ENCODE assay signal across 22 cellular contexts in genomic region chr19:3837922-3838321, GRCh38. TPM values are rescaled to one million over a fixed set of nuclear protein-coding genes. Genes with fewer than 3 reads are reported as not detected.
DNase-seq lines count a peak whose midpoint lies in the region; ATAC-seq, FAIRE-seq and TF ChIP-seq lines count a peak whose summit lies in the region.
"Had no signal": no experiment of that assay in that cellular context is flagged by ENCODE, and none has a peak within 500 bp of the region (broad histone marks: within the 10 kb centered on the region; RNA-seq: fewer than 3 reads in every experiment).

No MANE protein-coding gene starts in this region.

- H4K20me1 ChIP-seq in GM12878 (ENCODE audit: control insufficient read depth, insufficient read depth) (no peaks in the 10 kb centered on the region), mammary epithelial cell (ENCODE audit: insufficient read depth, low read length) (no peaks in the 10 kb centered on the region), MM.1S (ENCODE audit: insufficient read depth, low read length) (no peaks in the 10 kb centered on the region)

- no peak for DNase-seq in GM12878 (ENCODE audit: low read depth, low spot score)
- no peak for DNase-seq in neuronal stem cell (ENCODE audit: low spot score)
- DNase-seq in mammary epithelial cell, result no peak
- DNase-seq in right cardiac atrium, result no peak
- no peak for DNase-seq in MM.1S
- DNase-seq: ACHN; BE2C; C1 segment of cervical spinal cord; CD4-positive, CD25-positive, alpha-beta regulatory T cell; CD8-positive, alpha-beta memory T cell; COR-L47; DMS 273 treated with DMSO at 0.1 percent for 48 hours; DMS53; DND-41; EL; H7; HFFc6; KBM-7 had no signal

- H3K14ac ChIP-seq in neuronal stem cell (ENCODE audit: low read length), result no peak overlapping the region

- H2BK15ac ChIP-seq in neuronal stem cell (ENCODE audit: low read length), result no peak overlapping the region

- H3K4me2 ChIP-seq in GM12878 (ENCODE audit: control insufficient read depth, insufficient read depth) (no peak overlapping the region), neuronal stem cell (ENCODE audit: insufficient read depth, low read length, poor library complexity, severe bottlenecking) (no peak overlapping the region), mammary epithelial cell (ENCODE audit: insufficient read depth, low read depth, low read length) (no peak overlapping the region), MM.1S (ENCODE audit: low read depth, low read length) (no peak overlapping the region)
- H3K4me2 ChIP-seq: GM23338 had no signal

- 85% methylated on average over 19 of the region's 19 CpGs for WGBS in GM12878 (ENCODE audit: insufficient coverage, insufficient replicate concordance, low lambda C conversion rate, missing lambda C conversion rate)
- no CpG with 5 or more reads among the region's 19 CpGs for WGBS in neuronal stem cell (ENCODE audit: extremely low coverage in 2 of 2, insufficient read length in 2 of 2, insufficient replicate concordance in 1 of 2), 2 donors
- WGBS in mammary epithelial cell (ENCODE audit: low coverage, missing lambda C conversion rate), result 94% methylated on average over 15 of the region's 19 CpGs
- WGBS in right cardiac atrium, result 97% methylated on average over 19 of the region's 19 CpGs

- no peaks in the 10 kb centered on the region for H3K79me2 ChIP-seq in GM12878 (ENCODE audit: control insufficient read depth, insufficient read depth, low read length)
- no peaks in the 10 kb centered on the region for H3K79me2 ChIP-seq in mammary epithelial cell (ENCODE audit: insufficient read depth, low read length)
- no peaks in the 10 kb centered on the region for H3K79me2 ChIP-seq in MM.1S (ENCODE audit: low read length)

- no peak for TF ChIP-seq POLR2A in GM12878 (IDR thresholded peaks at IDR 0.05; ENCODE audit: low read depth, low read length)

- no peaks in the 10 kb centered on the region; a peak in 1 of 4 replicates for H3K27me3 ChIP-seq in GM12878 (replicated peaks in 1 of 2; ENCODE audit: control insufficient read depth in 2 of 2, insufficient read depth in 2 of 2, low read length in 1 of 2)
- H3K27me3 ChIP-seq in neuronal stem cell (ENCODE audit: control insufficient read depth in 3 of 3, insufficient read depth in 3 of 3, low read depth in 1 of 3, low read length in 3 of 3), result no peaks in the 10 kb centered on the region
- peaks cover 10% of the 10 kb centered on the region for H3K27me3 ChIP-seq in mammary epithelial cell (ENCODE audit: insufficient read depth, low read length)
- H3K27me3 ChIP-seq in right cardiac atrium (ENCODE audit: control insufficient read depth, insufficient read depth), result no peaks in the 10 kb centered on the region
- peaks cover 94% of the 10 kb centered on the region for H3K27me3 ChIP-seq in MM.1S (replicated peaks; ENCODE audit: insufficient read depth, low read length)
- H3K27me3 ChIP-seq: BE2C had no signal

- H3K36me3 ChIP-seq in GM12878 (ENCODE audit: control insufficient read depth in 2 of 2, insufficient read depth in 2 of 2, low read length in 1 of 2), result no peaks in the 10 kb centered on the region
- H3K36me3 ChIP-seq in neuronal stem cell (replicated peaks in 1 of 2; ENCODE audit: control insufficient read depth in 2 of 2, insufficient read depth in 2 of 2, low read length in 2 of 2), result no peaks in the 10 kb centered on the region
- H3K36me3 ChIP-seq in mammary epithelial cell (ENCODE audit: insufficient read depth, low read length), result no peaks in the 10 kb centered on the region
- no peaks in the 10 kb centered on the region for H3K36me3 ChIP-seq in MM.1S (replicated peaks; ENCODE audit: insufficient read depth, low read length)
- H3K36me3 ChIP-seq: BE2C had no signal

- FAIRE-seq in GM12878 (lab: Jason Lieb, UNC), result peak; percentile 56
- FAIRE-seq: A204.1 had no signal

- no peak overlapping the region for H3K18ac ChIP-seq in neuronal stem cell (ENCODE audit: low read length)

- intact Hi-C loops in GM12878 (cut with micrococcal nuclease; ENCODE audit: unreplicated experiment) (no loop called here), mammary epithelial cell (cut with micrococcal nuclease) (no loop called here), right cardiac atrium (cut with DNase I) (no loop called here)

- H3K27ac ChIP-seq in GM12878 (ENCODE audit: control insufficient read depth, insufficient read depth) (no peak overlapping the region), neuronal stem cell (replicated peaks; ENCODE audit: low read length) (no peak overlapping the region), mammary epithelial cell (ENCODE audit: insufficient read depth, low read depth, low read length) (no peak overlapping the region), right cardiac atrium (ENCODE audit: low read length) (no peak overlapping the region), MM.1S (ENCODE audit: low read length) (no peak overlapping the region)

- ATAC-seq in HG02798 (IDR thresholded peaks at IDR 0.05; ENCODE audit: poor library complexity, unreplicated experiment) (peak; percentile 6), GM12878 (no peak), right cardiac atrium (no peak)
- ATAC-seq: GM23338, HCT116 had no signal

- RAD21 ChIA-PET in GM12878 (lab: Charles Lee; ENCODE audit: unreplicated experiment), result no interaction called here

- no peaks in the 10 kb centered on the region for H3K9me2 ChIP-seq in MM.1S (replicated peaks; ENCODE audit: insufficient read depth, low read length)

- H2BK5ac ChIP-seq in neuronal stem cell (ENCODE audit: low read length), result no peak overlapping the region

- no peak for TF ChIP-seq RAD21 in GM12878 (IDR thresholded peaks at IDR 0.05; ENCODE audit: insufficient read depth, low read depth, low read length)

- H3K9ac ChIP-seq in GM12878 (ENCODE audit: control insufficient read depth, insufficient read depth, low read length), result no peak overlapping the region
- H3K9ac ChIP-seq in neuronal stem cell (ENCODE audit: low read depth, low read length, poor library complexity), result no peak overlapping the region
- no peak overlapping the region for H3K9ac ChIP-seq in mammary epithelial cell (ENCODE audit: insufficient read depth, low read length)
- no peak overlapping the region for H3K9ac ChIP-seq in MM.1S (ENCODE audit: low read length)

- no peak overlapping the region for H4K91ac ChIP-seq in neuronal stem cell (ENCODE audit: low read depth, low read length, poor library complexity)

- TF ChIP-seq CTCF in GM12878 (IDR thresholded peaks at IDR 0.05 in 2 of 3, conservative IDR thresholded peaks at IDR 0.05 in 1 of 3; ENCODE audit: control insufficient read depth in 2 of 3, extremely low read depth in 1 of 3, insufficient read depth in 1 of 3, low read depth in 3 of 3, low read length in 3 of 3) (no peak), mammary epithelial cell (conservative IDR thresholded peaks at IDR 0.05 in 1 of 2, IDR thresholded peaks at IDR 0.05 in 1 of 2; ENCODE audit: extremely low read depth in 1 of 2, insufficient read depth in 1 of 2, low read depth in 1 of 2, low read length in 2 of 2) (no peak), MM.1S (IDR thresholded peaks at IDR 0.05; ENCODE audit: low read length) (no peak)

- no peak overlapping the region for H2AK5ac ChIP-seq in neuronal stem cell (ENCODE audit: low read depth, low read length)

- no peak overlapping the region for H4K8ac ChIP-seq in neuronal stem cell (ENCODE audit: low read depth, low read length)

- CTCF ChIA-PET in GM12878 (lab: Yijun Ruan, JAX), result no interaction called here
- CTCF ChIA-PET in mammary epithelial cell (lab: Charles Lee; ENCODE audit: low non-redundant PET), result no interaction called here

- H3K4ac ChIP-seq in neuronal stem cell (ENCODE audit: low read length), result no peak overlapping the region

- no peaks in the 10 kb centered on the region for H3F3A ChIP-seq in MM.1S (ENCODE audit: insufficient read depth, low read length)

- SMC1A ChIA-PET in GM12878 (lab: Charles Lee; ENCODE audit: uncharacterized antibody, unreplicated experiment), result no interaction called here

- BruUV-seq in GM12878 (replicated peaks; lab: Mats Ljungman, UMichigan) (no TSS peak), mammary epithelial cell (replicated peaks; lab: Mats Ljungman, UMichigan) (no TSS peak)

- H3K4me3 ChIP-seq in GM12878 (no peak overlapping the region), neuronal stem cell (ENCODE audit: low read length in 2 of 2) (no peak overlapping the region), mammary epithelial cell (replicated peaks in 1 of 3; ENCODE audit: insufficient read depth in 1 of 3, low read depth in 2 of 3, low read length in 3 of 3) (no peak overlapping the region), right cardiac atrium (ENCODE audit: low read length) (no peak overlapping the region), MM.1S (ENCODE audit: low read length) (no peak overlapping the region)
- H3K4me3 ChIP-seq: GM23338 had no signal

- H2BK120ac ChIP-seq in neuronal stem cell (ENCODE audit: low read depth, low read length), result no peak overlapping the region

- in situ Hi-C loops in GM12878 (cut with MboI), result no loop called here
- in situ Hi-C loops in mammary epithelial cell (cut with MboI; ENCODE audit: low sequenced_read_pairs in 2 of 2), result no loop called here

- H3K79me1 ChIP-seq in neuronal stem cell (ENCODE audit: low read depth, low read length), result no peaks in the 10 kb centered on the region

- no peaks in the 10 kb centered on the region; the same call in 2 of the 3 replicates for H3K9me3 ChIP-seq in GM12878 (replicated peaks; ENCODE audit: control insufficient read depth, insufficient read depth, low read length)
- H3K9me3 ChIP-seq in neuronal stem cell (replicated peaks in 1 of 2; ENCODE audit: control insufficient read depth in 2 of 2, insufficient read depth in 1 of 2, low read depth in 1 of 2, low read length in 2 of 2), result peaks cover 5 to 7% of the 10 kb centered on the region in 2 donors
- peaks cover 10% of the 10 kb centered on the region for H3K9me3 ChIP-seq in mammary epithelial cell (replicated peaks; ENCODE audit: insufficient read depth, low read length)
- H3K9me3 ChIP-seq in right cardiac atrium (ENCODE audit: control insufficient read depth, low read length), result no peaks in the 10 kb centered on the region
- H3K9me3 ChIP-seq in MM.1S (replicated peaks; ENCODE audit: insufficient read depth, low read length), result no peaks in the 10 kb centered on the region
- H3K9me3 ChIP-seq: BE2C had no signal

- peak overlapping the region; percentile 76 for H3K23ac ChIP-seq in neuronal stem cell (ENCODE audit: low read depth, low read length, poor library complexity)

- dilution Hi-C loops in mammary epithelial cell (cut with HindIII; ENCODE audit: low sequenced_read_pairs), result no loop called here

- no peak for TF ChIP-seq EP300 in GM12878 (IDR thresholded peaks at IDR 0.05; ENCODE audit: borderline replicate concordance in 1 of 2, control insufficient read depth in 1 of 2, low read depth in 2 of 2, low read length in 2 of 2)

- no peak overlapping the region for H2AFZ ChIP-seq in GM12878 (ENCODE audit: control insufficient read depth, low read depth, low read length)
- H2AFZ ChIP-seq in neuronal stem cell (ENCODE audit: low read length), result no peak overlapping the region
- H2AFZ ChIP-seq in mammary epithelial cell (ENCODE audit: low read depth, low read length), result no peak overlapping the region
- H2AFZ ChIP-seq in MM.1S (ENCODE audit: low read length), result no peak overlapping the region
- H2AFZ ChIP-seq: GM23338 had no signal

- POLR2A ChIA-PET in GM12878 (lab: Charles Lee), result no interaction called here

- H2BK12ac ChIP-seq in neuronal stem cell (ENCODE audit: low read length), result no peak overlapping the region

- no peaks in the 10 kb centered on the region for H3K4me1 ChIP-seq in GM12878 (ENCODE audit: control insufficient read depth, insufficient read depth, low read length)
- H3K4me1 ChIP-seq in neuronal stem cell (ENCODE audit: control insufficient read depth in 2 of 2, insufficient read depth in 1 of 2, low read depth in 1 of 2, low read length in 2 of 2), result peaks cover 3 to 6% of the 10 kb centered on the region in 2 donors
- H3K4me1 ChIP-seq in mammary epithelial cell (ENCODE audit: insufficient read depth, low read length), result no peaks in the 10 kb centered on the region
- H3K4me1 ChIP-seq in right cardiac atrium (ENCODE audit: control insufficient read depth, insufficient read depth, low read length), result no peaks in the 10 kb centered on the region
- no peaks in the 10 kb centered on the region for H3K4me1 ChIP-seq in MM.1S (ENCODE audit: low read length)
- H3K4me1 ChIP-seq: BE2C had no signal

RNA-seq across cellular contexts. Expression of gene ZFR2, which starts 30.9 kb away (rescaled TPM):
- total RNA-seq in GM12878 (2013; cell fraction: nucleolus; rRNA removed), result not detected in 2 replicates
- not detected in 2 replicates for total RNA-seq in GM12878 (2014; rRNA removed)
- total RNA-seq in GM12878 (2014; rRNA removed; fragmentation: Illumina TruSeq; extraction: Trizol), result not detected in 2 replicates
- total RNA-seq in GM12878 (2021), result 0.18 TPM in 1 of 2 replicates, not detected in the other
- not detected for polyA plus RNA-seq in GM12878 (2011; ENCODE audit: low read depth)
- not detected in 2 replicates for polyA plus RNA-seq in GM12878 (2011; rRNA removed)
- 0.03 TPM in 1 of 2 replicates, not detected in the other for polyA plus RNA-seq in GM12878 (2011; cell fraction: cytosol; rRNA removed)
- polyA plus RNA-seq in GM12878 (2011; cell fraction: nucleus; rRNA removed), result not detected in 2 replicates
- 0.17 and 0.24 TPM in 2 replicates for polyA plus RNA-seq in GM12878 (2012)
- polyA plus RNA-seq in GM12878 (2014; fragmentation: Illumina TruSeq; extraction: Trizol), result not detected in 2 replicates
- not detected for polyA plus RNA-seq in GM12878 (2014; fragmentation: Nextera tagmentation; extraction: Ambion mirVana)
- polyA plus RNA-seq in GM12878 (2014; rRNA removed), result not detected in 2 replicates
- polyA plus RNA-seq in GM12878 (2016; fragmentation: Nextera tagmentation; extraction: Ambion mirVana), result not detected
- not detected in 2 replicates for polyA minus RNA-seq in GM12878 (2011; rRNA and poly(A)+ RNA removed)
- not detected in 2 replicates for polyA minus RNA-seq in GM12878 (2011; cell fraction: cytosol; rRNA and poly(A)+ RNA removed)
- not detected in 2 replicates for polyA minus RNA-seq in GM12878 (2011; cell fraction: nucleus; rRNA and poly(A)+ RNA removed)
- 12.5 TPM for polyA plus RNA-seq in neuronal stem cell (2013, experiment 1 of 2)
- 13.8 TPM for polyA plus RNA-seq in neuronal stem cell (2013, experiment 2 of 2)
- total RNA-seq in mammary epithelial cell, result not detected
- polyA plus RNA-seq in mammary epithelial cell, result not detected
- not detected for polyA minus RNA-seq in mammary epithelial cell
- total RNA-seq in right cardiac atrium, result under 1 TPM; 0.36 to 0.85 (median 0.65) TPM
- polyA plus RNA-seq in right cardiac atrium, result 0.86 TPM
- total RNA-seq: CD4-positive, CD25-positive, alpha-beta regulatory T cell; HFFc6 had no signal

RNA-seq across cellular contexts. Expression of gene ATCAY, which starts 42.6 kb away (rescaled TPM):
- not detected in 2 replicates for total RNA-seq in GM12878 (2013; cell fraction: nucleolus; rRNA removed)
- total RNA-seq in GM12878 (2014; rRNA removed) (under 0.01 and 0.05 TPM in 2 replicates), GM12878 (2014; rRNA removed; fragmentation: Illumina TruSeq; extraction: Trizol) (0.05 TPM in 1 of 2 replicates, not detected in the other), GM12878 (2021) (not detected in 2 replicates), mammary epithelial cell (not detected), right cardiac atrium (not detected)
- polyA plus RNA-seq in GM12878 (2011; ENCODE audit: low read depth), result not detected
- polyA plus RNA-seq in GM12878 (2011; rRNA removed) (not detected in 2 replicates), GM12878 (2014; fragmentation: Illumina TruSeq; extraction: Trizol) (0.01 and 0.10 TPM in 2 replicates), GM12878 (2014; fragmentation: Nextera tagmentation; extraction: Ambion mirVana) (under 1 TPM in 1 of 2 experiments, not detected in 1; 0.02 TPM), GM12878 (2014; rRNA removed) (0.01 and 0.05 TPM in 2 replicates), GM12878 (2016; fragmentation: Nextera tagmentation; extraction: Ambion mirVana) (under 1 TPM; 0.04 TPM), mammary epithelial cell (not detected), right cardiac atrium (0.05 TPM)
- polyA plus RNA-seq in GM12878 (2011; cell fraction: cytosol; rRNA removed), result 0.01 TPM in 1 of 2 replicates, not detected in the other
- polyA plus RNA-seq in GM12878 (2011; cell fraction: nucleus; rRNA removed), result not detected in 2 replicates
- 0.04 and 0.07 TPM in 2 replicates for polyA plus RNA-seq in GM12878 (2012)
- polyA minus RNA-seq in GM12878 (2011; rRNA and poly(A)+ RNA removed), result not detected in 2 replicates
- polyA minus RNA-seq in GM12878 (2011; cell fraction: cytosol; rRNA and poly(A)+ RNA removed), result not detected in 2 replicates
- polyA minus RNA-seq in GM12878 (2011; cell fraction: nucleus; rRNA and poly(A)+ RNA removed), result not detected in 2 replicates
- 19.1 TPM for polyA plus RNA-seq in neuronal stem cell (2013, experiment 1 of 2)
- polyA plus RNA-seq in neuronal stem cell (2013, experiment 2 of 2), result 19.7 TPM
- not detected for polyA minus RNA-seq in mammary epithelial cell
- total RNA-seq: CD4-positive, CD25-positive, alpha-beta regulatory T cell; CD8-positive, alpha-beta memory T cell; HFFc6 had no signal
- polyA plus RNA-seq: CD4-positive, CD25-positive, alpha-beta regulatory T cell; CD8-positive, alpha-beta memory T cell had no signal

RNA-seq across cellular contexts. Expression of gene MATK, which starts 51.7 kb away (rescaled TPM):
- total RNA-seq in GM12878 (2013; cell fraction: nucleolus; rRNA removed), result 4.8 and 7.6 TPM in 2 replicates
- total RNA-seq in GM12878 (2014; rRNA removed) (1.8 and 1.9 TPM in 2 replicates), GM12878 (2014; rRNA removed; fragmentation: Illumina TruSeq; extraction: Trizol) (0.37 and 0.72 TPM in 2 replicates), GM12878 (2021) (1.6 and 1.8 TPM in 2 replicates), mammary epithelial cell (not detected), right cardiac atrium (1 to 10 TPM in 2 of 4 donors, under 1 TPM in 2; 0.51 to 1.8 (median 1.0) TPM)
- 0.35 TPM for polyA plus RNA-seq in GM12878 (2011; ENCODE audit: low read depth)
- polyA plus RNA-seq in GM12878 (2011; rRNA removed) (1.4 and 2.2 TPM in 2 replicates), GM12878 (2014; fragmentation: Illumina TruSeq; extraction: Trizol) (0.38 TPM in 1 of 2 replicates, not detected in the other), GM12878 (2014; fragmentation: Nextera tagmentation; extraction: Ambion mirVana) (not detected), GM12878 (2014; rRNA removed) (1.6 TPM in 2 replicates), GM12878 (2016; fragmentation: Nextera tagmentation; extraction: Ambion mirVana) (under 1 TPM; 0.24 to 0.71 TPM), mammary epithelial cell (not detected), right cardiac atrium (0.36 TPM)
- polyA plus RNA-seq in GM12878 (2011; cell fraction: cytosol; rRNA removed), result 3.2 and 5.0 TPM in 2 replicates
- polyA plus RNA-seq in GM12878 (2011; cell fraction: nucleus; rRNA removed), result 7.0 and 7.2 TPM in 2 replicates
- polyA plus RNA-seq in GM12878 (2012), result 0.41 and 1.4 TPM in 2 replicates
- polyA minus RNA-seq in GM12878 (2011; rRNA and poly(A)+ RNA removed), result 2.3 and 2.6 TPM in 2 replicates
- polyA minus RNA-seq in GM12878 (2011; cell fraction: cytosol; rRNA and poly(A)+ RNA removed), result 1.4 and 2.9 TPM in 2 replicates
- polyA minus RNA-seq in GM12878 (2011; cell fraction: nucleus; rRNA and poly(A)+ RNA removed), result 2.2 TPM in 2 replicates
- 1.4 TPM for polyA plus RNA-seq in neuronal stem cell (2013, experiment 1 of 2)
- 1.6 TPM for polyA plus RNA-seq in neuronal stem cell (2013, experiment 2 of 2)
- not detected for polyA minus RNA-seq in mammary epithelial cell
- total RNA-seq: HFFc6 had no signal
